ENCODE assay signal across 1 cellular context in the genomic region with DNA sequence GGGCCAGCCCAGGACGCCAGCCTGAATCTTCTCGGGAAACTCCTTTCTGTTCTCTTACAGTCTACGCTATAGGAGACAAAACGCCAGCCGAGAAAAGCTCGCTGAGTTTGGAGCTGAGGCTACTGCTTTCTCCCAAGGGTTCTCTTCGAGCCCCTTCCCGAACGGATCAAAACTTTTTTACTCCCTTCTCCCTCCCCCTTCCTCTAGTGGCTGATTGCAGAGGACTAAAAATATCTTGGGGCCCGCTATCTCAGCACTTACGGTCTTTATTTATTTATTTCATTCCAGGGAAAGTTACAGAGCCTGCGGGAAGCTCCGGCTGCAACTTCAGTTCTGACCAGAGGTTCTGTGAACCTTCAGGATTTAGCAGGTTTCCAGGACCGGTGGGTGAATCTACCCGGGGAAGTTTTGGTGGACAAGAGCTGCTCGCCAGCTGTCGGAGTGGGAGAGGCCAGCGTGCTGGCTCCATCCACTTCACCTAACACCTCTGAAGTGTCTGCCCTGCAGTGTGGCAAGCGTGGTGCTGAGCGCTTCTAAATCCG.
TF ChIP-seq lines count a peak whose summit lies in the region.

No MANE protein-coding gene starts in this region.

TF ChIP-seq in IMR-90, 13 proteins besides CTCF, POLR2A, EP300 and RAD21 (continued from another document):
- TF ChIP-seq RFX5 (IDR thresholded peaks at IDR 0.05; ENCODE audit: low read depth, low read length) (no peak), SMC3 (IDR thresholded peaks at IDR 0.05; ENCODE audit: low read depth, low read length) (no peak), MAFK (IDR thresholded peaks at IDR 0.05; ENCODE audit: low read depth, low read length) (no peak), BHLHE40 (IDR thresholded peaks at IDR 0.05; ENCODE audit: low read depth, low read length) (no peak), MXI1 (IDR thresholded peaks at IDR 0.05; ENCODE audit: borderline replicate concordance, low read depth, low read length) (no peak), MAZ (IDR thresholded peaks at IDR 0.05; ENCODE audit: borderline replicate concordance, low read depth, low read length) (no peak; the same call in 1 of the 2 replicates)
- TF ChIP-seq, protein P1, sequence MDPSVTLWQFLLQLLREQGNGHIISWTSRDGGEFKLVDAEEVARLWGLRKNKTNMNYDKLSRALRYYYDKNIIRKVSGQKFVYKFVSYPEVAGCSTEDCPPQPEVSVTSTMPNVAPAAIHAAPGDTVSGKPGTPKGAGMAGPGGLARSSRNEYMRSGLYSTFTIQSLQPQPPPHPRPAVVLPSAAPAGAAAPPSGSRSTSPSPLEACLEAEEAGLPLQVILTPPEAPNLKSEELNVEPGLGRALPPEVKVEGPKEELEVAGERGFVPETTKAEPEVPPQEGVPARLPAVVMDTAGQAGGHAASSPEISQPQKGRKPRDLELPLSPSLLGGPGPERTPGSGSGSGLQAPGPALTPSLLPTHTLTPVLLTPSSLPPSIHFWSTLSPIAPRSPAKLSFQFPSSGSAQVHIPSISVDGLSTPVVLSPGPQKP (IDR thresholded peaks at IDR 0.05; ENCODE audit: borderline replicate concordance, low read depth, low read length), result no peak
- TF ChIP-seq, protein P2, sequence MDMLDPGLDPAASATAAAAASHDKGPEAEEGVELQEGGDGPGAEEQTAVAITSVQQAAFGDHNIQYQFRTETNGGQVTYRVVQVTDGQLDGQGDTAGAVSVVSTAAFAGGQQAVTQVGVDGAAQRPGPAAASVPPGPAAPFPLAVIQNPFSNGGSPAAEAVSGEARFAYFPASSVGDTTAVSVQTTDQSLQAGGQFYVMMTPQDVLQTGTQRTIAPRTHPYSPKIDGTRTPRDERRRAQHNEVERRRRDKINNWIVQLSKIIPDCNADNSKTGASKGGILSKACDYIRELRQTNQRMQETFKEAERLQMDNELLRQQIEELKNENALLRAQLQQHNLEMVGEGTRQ (IDR thresholded peaks at IDR 0.05; ENCODE audit: low read depth, low read length), result no peak
TF ChIP-seq in IMR-90: peak in this region for 0.
